ENCODE assay signal across 8 cellular contexts in the genomic region with DNA sequence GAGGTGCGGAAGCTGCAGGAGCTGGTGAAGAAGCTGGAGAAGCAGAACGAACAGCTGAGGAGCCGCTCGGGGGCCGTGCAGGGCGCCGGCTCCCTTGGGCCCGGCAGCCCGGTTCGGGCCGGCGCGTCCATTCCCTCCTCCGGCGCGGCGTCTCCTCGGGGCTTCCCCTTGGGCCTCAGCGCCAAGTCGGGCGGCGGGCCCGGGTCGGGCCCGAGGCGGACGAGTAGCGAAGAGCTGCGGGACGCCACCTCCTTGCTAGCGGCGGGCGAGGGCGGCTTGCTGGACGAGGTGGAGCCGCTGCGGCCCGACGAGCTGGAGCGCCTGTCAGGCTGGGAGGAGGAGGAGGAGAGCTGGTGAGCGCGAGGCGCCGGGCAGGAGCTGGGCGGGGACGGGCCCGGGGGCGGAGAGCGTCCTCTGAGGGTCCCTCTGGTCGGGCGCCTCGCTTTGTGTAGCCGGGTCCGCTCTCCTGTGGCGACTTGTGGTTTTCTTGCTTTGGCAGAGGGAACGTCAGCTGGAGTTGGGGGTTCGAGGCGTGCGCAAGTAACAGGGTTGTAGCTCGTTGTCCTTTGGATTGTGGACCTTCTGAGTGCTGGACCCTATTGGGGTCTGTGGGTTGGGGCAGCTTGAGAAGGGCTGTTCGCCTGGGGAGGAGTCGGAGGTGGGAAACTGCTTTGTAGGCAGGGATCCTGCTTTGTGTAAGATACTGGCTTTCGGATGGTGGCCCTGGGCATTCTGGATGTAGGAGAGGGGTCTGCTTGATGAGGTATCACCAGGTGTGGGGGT. TPM values are rescaled to one million over a fixed set of nuclear protein-coding genes. Genes with fewer than 3 reads are reported as not detected.
DNase-seq lines count a peak whose midpoint lies in the region; ATAC-seq and TF ChIP-seq lines count a peak whose summit lies in the region.

No MANE protein-coding gene starts in this region.

- DNase-seq in GM03348 (ENCODE audit: low spot score) (peak; percentile 60), Karpas-422 (peak; percentile 76), lower leg skin (ENCODE audit: low spot score in 2 of 2) (peak in 1 of 2 donors; percentile 93), GM19240 (ENCODE audit: insufficient read length, low spot score) (no peak)
- peak; percentile 26 for DNase-seq in activated CD4-positive, alpha-beta T cell treated with anti-CD3 and anti-CD28 coated beads for 1 hour
- DNase-seq in stimulated activated CD4-positive, alpha-beta T cell treated with anti-CD3 and anti-CD28 coated beads, Interleukin-4, amount 100 ng/mL, for 4 hours: peak; percentile 28 to 43

- H3K9me2 ChIP-seq in Karpas-422 (replicated peaks; ENCODE audit: insufficient read depth, low read length): no peaks in the 10 kb centered on the region

- H3K4me3 ChIP-seq in Karpas-422 (ENCODE audit: low read length) (peak overlapping the region; percentile 97), lower leg skin (ENCODE audit: low read depth, poor library complexity, severe bottlenecking) (peak overlapping the region; percentile 88)

- TF ChIP-seq POLR2A in lower leg skin (IDR thresholded peaks at IDR 0.05): no peak

- H3K4me3 Mint-ChIP-seq in dendritic cell treated with granulocyte-macrophage colony-stimulating factor and Interleukin-4, amounts not matched to agents 40 ng/mL and 50 ng/mL, for 4 days: peak overlapping the region; percentile 99

- peaks cover 31% of the 10 kb centered on the region for H3K4me1 ChIP-seq in Karpas-422 (ENCODE audit: low read length)

- TF ChIP-seq CTCF in lower leg skin (IDR thresholded peaks at IDR 0.05): no peak

- H3K27me3 ChIP-seq in Karpas-422 (ENCODE audit: low read length): no peaks in the 10 kb centered on the region

- H3K9me3 Mint-ChIP-seq in dendritic cell treated with granulocyte-macrophage colony-stimulating factor and Interleukin-4, amounts not matched to agents 40 ng/mL and 50 ng/mL, for 4 days: no peaks in the 10 kb centered on the region

- peaks cover 15% of the 10 kb centered on the region for H3K36me3 Mint-ChIP-seq in dendritic cell treated with granulocyte-macrophage colony-stimulating factor and Interleukin-4, amounts not matched to agents 40 ng/mL and 50 ng/mL, for 4 days (ENCODE audit: low read depth)

- H4K20me1 ChIP-seq in Karpas-422 (ENCODE audit: insufficient read depth, low read depth, low read length): peaks cover 19% of the 10 kb centered on the region; the same call in 1 of the 2 replicates

- H3K9me3 ChIP-seq in Karpas-422 (ENCODE audit: low read length): no peaks in the 10 kb centered on the region

- H2AFZ ChIP-seq in Karpas-422 (ENCODE audit: low read length): peak overlapping the region; percentile 68; the same call in 1 of the 2 replicates

- H3K4me2 ChIP-seq in Karpas-422 (ENCODE audit: low read depth, low read length, poor library complexity, severe bottlenecking): peak overlapping the region; percentile 97

- ATAC-seq in GM21825 (IDR thresholded peaks at IDR 0.05; ENCODE audit: unreplicated experiment): peak; percentile 26

- no peaks in the 10 kb centered on the region for H3K36me3 ChIP-seq in Karpas-422 (ENCODE audit: insufficient read depth, low read length)

- H3K27me3 Mint-ChIP-seq in dendritic cell treated with granulocyte-macrophage colony-stimulating factor and Interleukin-4, amounts not matched to agents 40 ng/mL and 50 ng/mL, for 4 days: no peaks in the 10 kb centered on the region

- H3K4me1 Mint-ChIP-seq in dendritic cell treated with granulocyte-macrophage colony-stimulating factor and Interleukin-4, amounts not matched to agents 40 ng/mL and 50 ng/mL, for 4 days (ENCODE audit: low read depth): peaks cover 56% of the 10 kb centered on the region

- peak overlapping the region; percentile 69; the same call in 1 of the 2 replicates for H3K27ac ChIP-seq in Karpas-422 (ENCODE audit: low read length)

- WGBS in lower leg skin, 2 donors: 0% methylated on average over 26 to 47 of the region's 63 CpGs

- H3K9ac ChIP-seq in Karpas-422 (ENCODE audit: low read length): peak overlapping the region; percentile 90

- intact Hi-C loops in dendritic cell treated with granulocyte-macrophage colony-stimulating factor and Interleukin-4, amounts not matched to agents 40 ng/mL and 50 ng/mL, for 4 days (cut with micrococcal nuclease): loop anchor here (1.0 to 10.0 kb wide), 5 partner anchors 40 to 860 kb away; a partner anchor contains a TSS
- intact Hi-C loops in lower leg skin (cut with DNase I; ENCODE audit: low total_unique reads): no loop called here

- H3K27ac Mint-ChIP-seq in dendritic cell treated with granulocyte-macrophage colony-stimulating factor and Interleukin-4, amounts not matched to agents 40 ng/mL and 50 ng/mL, for 4 days: peak overlapping the region; percentile 95

- H3K79me2 ChIP-seq in Karpas-422 (ENCODE audit: low read length): peaks cover 55% of the 10 kb centered on the region

RNA-seq across cellular contexts. Expression of a gene that starts 0.6 kb away (rescaled TPM):
- total RNA-seq in Karpas-422 (2014; rRNA removed; shearing (Covaris generic); ENCODE audit: low replicate concordance): 8.6 and 64.6 TPM in 2 replicates
- 100 to 1,000 TPM in 1 of 4 donors, 10 to 100 TPM in 3; 75.4 to 201 (median 88.6) TPM for total RNA-seq in lower leg skin
